In genomic region chr17:72173475-72174116, GRCh38 we compare ENCODE assay signal across 1 cellular context.
TF ChIP-seq lines count a peak whose summit lies in the region.

No MANE protein-coding gene starts in this region.

TF ChIP-seq in HepG2, 621 proteins besides CTCF, POLR2A, EP300 and RAD21 (continued from another document):
- 0 out of 2 replicates have a peak, but pooled peaks have one; percentile 63 for TF ChIP-seq STAT6 (CRISPR knock-in tag; IDR thresholded peaks at IDR 0.05; ENCODE audit: borderline replicate concordance)
- TF ChIP-seq SALL2 (CRISPR knock-in tag; IDR thresholded peaks at IDR 0.05), result no peak
- TF ChIP-seq PBX3 (CRISPR knock-in tag; IDR thresholded peaks at IDR 0.05; ENCODE audit: borderline replicate concordance), result no peak
- TF ChIP-seq SALL1 (CRISPR knock-in tag; IDR thresholded peaks at IDR 0.05), result peak; percentile 33; the same call in 1 of the 2 replicates
- no peak for TF ChIP-seq KDM3A (CRISPR knock-in tag; IDR thresholded peaks at IDR 0.05; ENCODE audit: low read depth)
- no peak for TF ChIP-seq ETS1 (CRISPR knock-in tag; IDR thresholded peaks at IDR 0.05)
- no peak for TF ChIP-seq FIP1L1 (IDR thresholded peaks at IDR 0.05; ENCODE audit: borderline replicate concordance, insufficient read depth, low read depth, low read length)
- no peak for TF ChIP-seq ZNF44 (CRISPR knock-in tag; IDR thresholded peaks at IDR 0.05)
- TF ChIP-seq ZNF136 (CRISPR knock-in tag; IDR thresholded peaks at IDR 0.05; ENCODE audit: low read depth), result no peak
- no peak for TF ChIP-seq GTF2F1 (IDR thresholded peaks at IDR 0.05; ENCODE audit: low read length)
- no peak for TF ChIP-seq SNAI1 (CRISPR knock-in tag; IDR thresholded peaks at IDR 0.05; ENCODE audit: borderline replicate concordance)
- no peak for TF ChIP-seq E2F1 (CRISPR knock-in tag; IDR thresholded peaks at IDR 0.05)
- TF ChIP-seq ZNF292 (CRISPR knock-in tag; IDR thresholded peaks at IDR 0.05; ENCODE audit: borderline replicate concordance, low read depth), result peak; percentile 51; the same call in 1 of the 2 replicates
- no peak for TF ChIP-seq ZNF207 (IDR thresholded peaks at IDR 0.05; ENCODE audit: borderline replicate concordance)
- no peak for TF ChIP-seq ZNF331 (CRISPR knock-in tag; IDR thresholded peaks at IDR 0.05)
- TF ChIP-seq ZNF432 (CRISPR knock-in tag; IDR thresholded peaks at IDR 0.05; ENCODE audit: borderline replicate concordance), result no peak
- TF ChIP-seq MTA3 (CRISPR knock-in tag; IDR thresholded peaks at IDR 0.05), result no peak
- TF ChIP-seq ZNF33A (CRISPR knock-in tag; IDR thresholded peaks at IDR 0.05; ENCODE audit: borderline replicate concordance), result no peak
- no peak for TF ChIP-seq ZNF614 (CRISPR knock-in tag; IDR thresholded peaks at IDR 0.05; ENCODE audit: borderline replicate concordance)
- peak; percentile 68; the same call in 1 of the 2 replicates for TF ChIP-seq ZSCAN5A (CRISPR knock-in tag; IDR thresholded peaks at IDR 0.05; ENCODE audit: borderline replicate concordance)
- TF ChIP-seq CREB1 (IDR thresholded peaks at IDR 0.05), result no peak
- no peak for TF ChIP-seq CREB1 (CRISPR knock-in tag; IDR thresholded peaks at IDR 0.05)
- TF ChIP-seq ZNF276 (CRISPR knock-in tag; IDR thresholded peaks at IDR 0.05; ENCODE audit: low read depth), result no peak
- no peak for TF ChIP-seq ATM (IDR thresholded peaks at IDR 0.05; ENCODE audit: borderline replicate concordance)
TF ChIP-seq in HepG2: peak in this region for 50.
